Comparison of ENCODE assay signal across 3 cellular contexts in the genomic region with DNA sequence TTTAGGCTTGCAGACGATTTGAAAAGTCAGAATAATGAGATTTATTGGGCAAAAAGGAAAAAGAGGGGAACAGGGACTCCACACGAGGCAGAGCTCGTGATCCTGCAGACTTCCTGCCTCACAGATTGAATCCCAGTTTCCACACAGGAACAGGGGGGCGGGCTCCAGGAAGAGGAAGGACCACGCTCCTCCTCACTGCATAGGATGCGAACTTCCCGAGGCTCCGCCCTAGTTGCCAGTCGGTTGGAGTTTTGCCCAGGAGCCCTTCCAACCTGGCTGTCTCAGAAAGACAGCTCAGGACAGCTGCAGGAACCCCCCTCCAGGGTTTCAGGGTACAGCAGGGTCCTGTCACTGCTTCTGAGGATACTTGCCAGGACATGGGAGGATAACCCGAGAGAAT.
TF ChIP-seq lines count a peak whose summit lies in the region.

No MANE protein-coding gene starts in this region.

TF ChIP-seq in A549, 52 proteins besides CTCF, POLR2A, EP300 and RAD21:
- TF ChIP-seq ELK1 (IDR thresholded peaks at IDR 0.05; ENCODE audit: low read depth, low read length): no peak
- TF ChIP-seq EHMT2 (IDR thresholded peaks at IDR 0.05; ENCODE audit: low read depth): no peak
- no peak for TF ChIP-seq CBX8 (IDR thresholded peaks at IDR 0.05)
- TF ChIP-seq, protein P1, sequence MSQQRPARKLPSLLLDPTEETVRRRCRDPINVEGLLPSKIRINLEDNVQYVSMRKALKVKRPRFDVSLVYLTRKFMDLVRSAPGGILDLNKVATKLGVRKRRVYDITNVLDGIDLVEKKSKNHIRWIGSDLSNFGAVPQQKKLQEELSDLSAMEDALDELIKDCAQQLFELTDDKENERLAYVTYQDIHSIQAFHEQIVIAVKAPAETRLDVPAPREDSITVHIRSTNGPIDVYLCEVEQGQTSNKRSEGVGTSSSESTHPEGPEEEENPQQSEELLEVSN (IDR thresholded peaks at IDR 0.05; ENCODE audit: borderline replicate concordance, low read depth): no peak
- TF ChIP-seq MAZ (IDR thresholded peaks at IDR 0.05; ENCODE audit: borderline replicate concordance, low read depth, low read length): no peak
- TF ChIP-seq USF2 (IDR thresholded peaks at IDR 0.05): no peak
TF ChIP-seq in A549: peak in this region for 0.

TF ChIP-seq in GM23338, 12 proteins besides CTCF, POLR2A, EP300 and RAD21:
- TF ChIP-seq NANOG (IDR thresholded peaks at IDR 0.05; ENCODE audit: borderline replicate concordance) (no peak), EZH2 (IDR thresholded peaks at IDR 0.05; ENCODE audit: low read depth, unreplicated experiment) (no peak), JUNB (IDR thresholded peaks at IDR 0.05; ENCODE audit: unreplicated experiment) (no peak), POLR2AphosphoS5 (IDR thresholded peaks at IDR 0.05; ENCODE audit: low read depth) (no peak)

TF ChIP-seq in H1, 55 proteins besides CTCF, POLR2A, EP300 and RAD21:
- TF ChIP-seq CTBP2 (IDR thresholded peaks at IDR 0.05; ENCODE audit: borderline replicate concordance, insufficient read depth, insufficient read length, low read length) (no peak), KDM4A (IDR thresholded peaks at IDR 0.05; ENCODE audit: low read depth, low read length, severe bottlenecking) (no peak), CBX8 (IDR thresholded peaks at IDR 0.05; ENCODE audit: borderline replicate concordance, low read depth, low read length) (no peak), BRCA1 (IDR thresholded peaks at IDR 0.05; ENCODE audit: low read depth, low read length) (no peak), USF2 (IDR thresholded peaks at IDR 0.05; ENCODE audit: low read length) (no peak), EZH2 (IDR thresholded peaks at IDR 0.05; ENCODE audit: low read depth, low read length, severe bottlenecking) (no peak), CEBPB (IDR thresholded peaks at IDR 0.05; ENCODE audit: low read depth, low read length) (no peak), EGR1 (IDR thresholded peaks at IDR 0.05; ENCODE audit: borderline replicate concordance, low read depth, low read length) (no peak), PHF8 (conservative IDR thresholded peaks at IDR 0.05; ENCODE audit: low read depth, low read length) (no peak), RFX5 (IDR thresholded peaks at IDR 0.05; ENCODE audit: borderline replicate concordance, low read depth, low read length) (no peak), GABPA (IDR thresholded peaks at IDR 0.05; ENCODE audit: borderline replicate concordance, insufficient read depth, low read length) (no peak), SP4 (IDR thresholded peaks at IDR 0.05; ENCODE audit: low read length) (no peak), SUZ12 (IDR thresholded peaks at IDR 0.05; ENCODE audit: low read length) (no peak), SAP30 (IDR thresholded peaks at IDR 0.05; ENCODE audit: insufficient read depth, insufficient replicate concordance, low read length) (no peak)
- TF ChIP-seq, protein P2, sequence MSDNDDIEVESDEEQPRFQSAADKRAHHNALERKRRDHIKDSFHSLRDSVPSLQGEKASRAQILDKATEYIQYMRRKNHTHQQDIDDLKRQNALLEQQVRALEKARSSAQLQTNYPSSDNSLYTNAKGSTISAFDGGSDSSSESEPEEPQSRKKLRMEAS (IDR thresholded peaks at IDR 0.05): no peak
